In genomic region chr17:80270836-80271235, GRCh38 we compare ENCODE assay signal across 9 cellular contexts. TPM values are rescaled to one million over a fixed set of nuclear protein-coding genes. Genes with fewer than 3 reads are reported as not detected.
DNase-seq lines count a peak whose midpoint lies in the region; ATAC-seq and TF ChIP-seq lines count a peak whose summit lies in the region.
"Had no signal": no experiment of that assay in that cellular context is flagged by ENCODE, and none has a peak within 500 bp of the region (broad histone marks: within the 10 kb centered on the region; RNA-seq: fewer than 3 reads in every experiment).

No MANE protein-coding gene starts in this region.

- CTCF ChIA-PET in GM10248 (lab: Yijun Ruan, JAX), result no interaction called here

- H3K36me3 Mint-ChIP-seq in T-helper 17 cell (ENCODE audit: low read depth), result no peaks in the 10 kb centered on the region

- H3K9ac ChIP-seq in colonic mucosa (ENCODE audit: low read depth in 2 of 2, low read length in 2 of 2), result no peak overlapping the region

- H3K36me3 ChIP-seq in colonic mucosa, result peaks cover 7% of the 10 kb centered on the region

- POLR2A ChIA-PET in GM10248 (lab: Yijun Ruan, JAX), result no interaction called here

- peaks cover 34% of the 10 kb centered on the region for H3K4me1 Mint-ChIP-seq in T-helper 17 cell

- no peaks in the 10 kb centered on the region for H3K27me3 Mint-ChIP-seq in T-helper 17 cell

- H3K27me3 ChIP-seq in colonic mucosa, result no peaks in the 10 kb centered on the region

- no peak overlapping the region for H3K27ac ChIP-seq in colonic mucosa
- H3K27ac ChIP-seq: thoracic aorta had no signal

- ATAC-seq in T-helper 17 cell (peak; percentile 95), GM18519 (IDR thresholded peaks at IDR 0.05; ENCODE audit: low FRiP score, unreplicated experiment) (no peak)

- H3K4me1 ChIP-seq in colonic mucosa, result no peaks in the 10 kb centered on the region

- DNase-seq in HT-29 (ENCODE audit: low spot score), result peak; percentile 22
- peak in 1 of 3 donors; percentile 31 for DNase-seq in T-helper 17 cell
- peak; percentile 27 for DNase-seq in effector CD8-positive, alpha-beta T cell (lab: John Stamatoyannopoulos, UW)
- DNase-seq in stimulated activated CD4-positive, alpha-beta T cell treated with anti-CD3 and anti-CD28 coated beads, Interleukin-2, amount 100 ng/mL, for 24 hours, result peak; percentile 66 to 68
- no peak for DNase-seq in retina
- no peak for DNase-seq in colonic mucosa
- DNase-seq in GM10248 (ENCODE audit: extremely low spot score), result no peak

- H3K4me3 ChIP-seq in colonic mucosa, result no peak overlapping the region
- H3K4me3 ChIP-seq: thoracic aorta had no signal

- no peak overlapping the region for H3K27ac Mint-ChIP-seq in T-helper 17 cell

- peak overlapping the region; percentile 63 for H3K4me3 Mint-ChIP-seq in T-helper 17 cell

- intact Hi-C loops in colonic mucosa (cut with DNase I), result no loop called here

- TF ChIP-seq CTCF in colonic mucosa (IDR thresholded peaks at IDR 0.05) (no peak), GM10248 (IDR thresholded peaks at IDR 0.05; ENCODE audit: control extremely low read depth, extremely low read depth, low read depth, missing control alignments) (no peak)

- no peaks in the 10 kb centered on the region for H3K9me3 ChIP-seq in T-helper 17 cell (ENCODE audit: control insufficient read depth, low read length, poor library complexity, severe bottlenecking)
- no peaks in the 10 kb centered on the region for H3K9me3 ChIP-seq in colonic mucosa
- H3K9me3 ChIP-seq: thoracic aorta had no signal

RNA-seq across cellular contexts. Expression of gene RNF213, which starts 10.2 kb away (rescaled TPM):
- 49.5 and 70.5 TPM in 2 replicates for total RNA-seq in HT-29 (2014; rRNA removed; shearing (Covaris generic))
- total RNA-seq in T-helper 17 cell (100 to 1,000 TPM; 528 to 571 TPM), colonic mucosa (100 to 1,000 TPM in 1 of 2 donors, 10 to 100 TPM in 1; 80.8 to 101 TPM)

RNA-seq across cellular contexts. Expression of gene SLC26A11, which starts 50.6 kb away (rescaled TPM):
- total RNA-seq in HT-29 (2014; rRNA removed; shearing (Covaris generic)), result 0.94 and 2.8 TPM in 2 replicates
- 10 to 100 TPM; 57.0 to 73.8 TPM for total RNA-seq in T-helper 17 cell
- 1 to 10 TPM; 8.0 to 9.3 TPM for total RNA-seq in colonic mucosa

RNA-seq across cellular contexts. Expression of gene SGSH, which starts 50.7 kb away (rescaled TPM):
- 4.1 and 5.9 TPM in 2 replicates for total RNA-seq in HT-29 (2014; rRNA removed; shearing (Covaris generic))
- total RNA-seq in T-helper 17 cell, result 100 to 1,000 TPM; 136 to 151 TPM
- 10 to 100 TPM; 40.3 to 43.1 TPM for total RNA-seq in colonic mucosa

Comparison
In these comparisons a context has a peak if more than half of its experiments do, and no peak if none do; other contexts are left out.
1. DNase-seq: peak in HT-29 (single experiment), effector CD8-positive, alpha-beta T cell (single experiment) and stimulated activated CD4-positive, alpha-beta T cell treated with anti-CD3 and anti-CD28 coated beads, Interleukin-2, amount 100 ng/mL, for 24 hours (2 of 2); none in retina (single experiment), colonic mucosa (single experiment) and GM10248 (single experiment).
2. RNA of gene SLC26A11, which starts 50.6 kb away (total RNA-seq): 57.0 to 73.8 TPM in T-helper 17 cell; 8.0 to 9.3 TPM in colonic mucosa and 0.94 to 2.8 TPM in HT-29; every median in the first group is over 4 times any median in the second.